In genomic region chr1:169877800-169878491, GRCh38 we compare ENCODE assay signal across 20 cellular contexts. TPM values are rescaled to one million over a fixed set of nuclear protein-coding genes. Genes with fewer than 3 reads are reported as not detected.
DNase-seq lines count a peak whose midpoint lies in the region; ATAC-seq and TF ChIP-seq lines count a peak whose summit lies in the region.
"Had no signal": no experiment of that assay in that cellular context is flagged by ENCODE, and none has a peak within 500 bp of the region (broad histone marks: within the 10 kb centered on the region; RNA-seq: fewer than 3 reads in every experiment).

No MANE protein-coding gene starts in this region.

- H3K79me2 ChIP-seq in PC-3 (ENCODE audit: low read length): no peaks in the 10 kb centered on the region
- no peaks in the 10 kb centered on the region for H3K79me2 ChIP-seq in fibroblast of lung (ENCODE audit: control insufficient read depth, insufficient read depth, low read length)
- peaks cover 10% of the 10 kb centered on the region for H3K79me2 ChIP-seq in parathyroid adenoma

- H3K4me3 ChIP-seq in PC-3 (ENCODE audit: low read length) (no peak overlapping the region), fibroblast of lung (replicated peaks in 1 of 4; ENCODE audit: control extremely low read depth in 1 of 4, insufficient read depth in 1 of 4, low read depth in 3 of 4, low read length in 4 of 4) (no peak overlapping the region), parathyroid adenoma (ENCODE audit: low read depth, low read length) (no peak overlapping the region)
- H3K4me3 ChIP-seq: ovary, testis had no signal

- BruUV-seq in PC-3 (replicated peaks; lab: Mats Ljungman, UMichigan): no TSS peak

- H3F3A ChIP-seq in PC-3 (ENCODE audit: low read length, unreplicated experiment): no peaks in the 10 kb centered on the region

- DNase-seq in EH (ENCODE audit: low read depth): peak; percentile 88
- DNase-seq in PC-3: peak; percentile 84
- peak; percentile 6 to 49 for DNase-seq in fibroblast of lung (ENCODE audit: low read depth in 2 of 2)
- DNase-seq in NCI-H510A treated with DMSO at 0.1 percent for 48 hours (lab: John Stamatoyannopoulos, UW): no peak
- no peak for DNase-seq in SK-N-DZ (ENCODE audit: low spot score)
- DNase-seq: activated CD4-positive, alpha-beta T cell treated with anti-CD3 and anti-CD28 coated beads for 1 hour; activated naive CD8-positive, alpha-beta T cell treated with anti-CD3 and anti-CD28 coated beads, Interleukin-2, amount 10 ng/mL, durations not matched to agents 7 days and 5 days; brain microvascular endothelial cell; dermis blood vessel endothelial cell; H9; mesendoderm; naive thymus-derived CD8-positive, alpha-beta T cell; NCI-H1436 treated with DMSO at 0.1 percent for 48 hours; NCI-H2171 treated with DMSO at 0.1 percent for 48 hours; NCI-H69; ovary; testis had no signal

- H2AFZ ChIP-seq in PC-3 (ENCODE audit: low read length): no peak overlapping the region
- no peak overlapping the region for H2AFZ ChIP-seq in fibroblast of lung (ENCODE audit: low read length)
- H2AFZ ChIP-seq in parathyroid adenoma: no peak overlapping the region

- H3K27me3 ChIP-seq in PC-3 (ENCODE audit: low read length): no peaks in the 10 kb centered on the region
- H3K27me3 ChIP-seq in fibroblast of lung (ENCODE audit: control insufficient read depth, insufficient read depth, low read length): no peaks in the 10 kb centered on the region
- no peaks in the 10 kb centered on the region for H3K27me3 ChIP-seq in parathyroid adenoma (ENCODE audit: control insufficient read depth, insufficient read depth, low read length)
- H3K27me3 ChIP-seq: brain microvascular endothelial cell, ovary, testis had no signal

- peak overlapping the region; percentile 8; the same call in 1 of the 2 replicates for H3K4me2 ChIP-seq in PC-3 (ENCODE audit: low read length)
- no peak overlapping the region for H3K4me2 ChIP-seq in fibroblast of lung (ENCODE audit: extremely low read depth, insufficient read depth, low read length)
- H3K4me2 ChIP-seq in parathyroid adenoma (ENCODE audit: low read length): peak overlapping the region; percentile 34

- H3K36me3 ChIP-seq in PC-3 (ENCODE audit: low read depth, low read length): no peaks in the 10 kb centered on the region
- H3K36me3 ChIP-seq in fibroblast of lung (ENCODE audit: control insufficient read depth, insufficient read depth, low read length): peaks cover under 1% of the 10 kb centered on the region
- no peaks in the 10 kb centered on the region for H3K36me3 ChIP-seq in parathyroid adenoma (ENCODE audit: control insufficient read depth, insufficient read depth, low read length)
- H3K36me3 ChIP-seq: ovary had no signal

- no peaks in the 10 kb centered on the region for H4K20me1 ChIP-seq in PC-3 (ENCODE audit: low read length)
- peaks cover 2% of the 10 kb centered on the region for H4K20me1 ChIP-seq in fibroblast of lung (ENCODE audit: control insufficient read depth, extremely low read depth, insufficient read depth, low read length)

- H3K9me2 ChIP-seq in PC-3 (replicated peaks; ENCODE audit: low read length): no peaks in the 10 kb centered on the region

- CTCF ChIA-PET in PC-3 (lab: Charles Lee): no interaction called here

- H3K9ac ChIP-seq in PC-3 (ENCODE audit: low read length): no peak overlapping the region
- no peak overlapping the region for H3K9ac ChIP-seq in fibroblast of lung (ENCODE audit: insufficient read depth, low read length)
- H3K9ac ChIP-seq in parathyroid adenoma: no peak overlapping the region

- ATAC-seq in PC-3 (peak; percentile 73), HG02938 (IDR thresholded peaks at IDR 0.05; ENCODE audit: unreplicated experiment) (no peak)
- ATAC-seq: naive thymus-derived CD8-positive, alpha-beta T cell; sciatic nerve had no signal

- H3K9me3 ChIP-seq in PC-3 (ENCODE audit: low read length) (no peaks in the 10 kb centered on the region), fibroblast of lung (ENCODE audit: control insufficient read depth, insufficient read depth, low read depth, low read length) (no peaks in the 10 kb centered on the region), parathyroid adenoma (ENCODE audit: control insufficient read depth, low read length) (no peaks in the 10 kb centered on the region)
- H3K9me3 ChIP-seq: ovary, testis had no signal

- POLR2A ChIA-PET in PC-3 (lab: Charles Lee; ENCODE audit: unreplicated experiment): no interaction called here

- intact Hi-C loops in PC-3 (cut with micrococcal nuclease): no loop called here

- H3K4me1 ChIP-seq in PC-3 (ENCODE audit: insufficient read depth, low read length): peaks cover 37% of the 10 kb centered on the region
- H3K4me1 ChIP-seq in fibroblast of lung (ENCODE audit: control insufficient read depth, extremely low read depth, insufficient read depth, low read length): no peaks in the 10 kb centered on the region
- H3K4me1 ChIP-seq in parathyroid adenoma: no peaks in the 10 kb centered on the region
- H3K4me1 ChIP-seq: testis had no signal

- H3K27ac ChIP-seq in PC-3 (ENCODE audit: low read length): peak overlapping the region; percentile 11
- H3K27ac ChIP-seq in fibroblast of lung (ENCODE audit: insufficient read depth, low read length): no peak overlapping the region
- H3K27ac ChIP-seq in parathyroid adenoma: no peak overlapping the region
- H3K27ac ChIP-seq: brain microvascular endothelial cell, ovary, testis had no signal

- TF ChIP-seq CTCF in PC-3 (conservative IDR thresholded peaks at IDR 0.05; ENCODE audit: low read depth, low read length) (no peak), fibroblast of lung (conservative IDR thresholded peaks at IDR 0.05 in 1 of 2, IDR thresholded peaks at IDR 0.05 in 1 of 2; ENCODE audit: low read depth in 1 of 2, low read length in 2 of 2) (no peak), parathyroid adenoma (IDR thresholded peaks at IDR 0.05) (no peak)

RNA-seq across cellular contexts. Expression of gene SCYL3, which starts 15.8 kb away (rescaled TPM):
- 3.1 and 3.6 TPM in 2 replicates for total RNA-seq in PC-3 (2014; rRNA removed)
- total RNA-seq in fibroblast of lung: 10.8 and 11.7 TPM in 2 replicates
- polyA plus RNA-seq in fibroblast of lung: 5.0 and 7.2 TPM in 2 replicates
- polyA plus RNA-seq in fibroblast of lung (2012): 3.5 and 3.8 TPM in 2 replicates
- polyA minus RNA-seq in fibroblast of lung (ENCODE audit: low replicate concordance): 2.8 and 5.0 TPM in 2 replicates
- 5.8 and 7.1 TPM in 2 replicates for polyA plus RNA-seq in SK-N-DZ (2014; cell fraction: cytosol; rRNA removed)
- 11.7 and 14.3 TPM in 2 replicates for polyA plus RNA-seq in SK-N-DZ (2014; cell fraction: nucleus; rRNA removed)

Comparison
In these comparisons a context has a peak if more than half of its experiments do, and no peak if none do; other contexts are left out.
1. DNase-seq: peak in EH (single experiment), PC-3 (single experiment) and fibroblast of lung (2 of 2); none in NCI-H510A treated with DMSO at 0.1 percent for 48 hours (single experiment) and SK-N-DZ (single experiment).